In the genomic region with DNA sequence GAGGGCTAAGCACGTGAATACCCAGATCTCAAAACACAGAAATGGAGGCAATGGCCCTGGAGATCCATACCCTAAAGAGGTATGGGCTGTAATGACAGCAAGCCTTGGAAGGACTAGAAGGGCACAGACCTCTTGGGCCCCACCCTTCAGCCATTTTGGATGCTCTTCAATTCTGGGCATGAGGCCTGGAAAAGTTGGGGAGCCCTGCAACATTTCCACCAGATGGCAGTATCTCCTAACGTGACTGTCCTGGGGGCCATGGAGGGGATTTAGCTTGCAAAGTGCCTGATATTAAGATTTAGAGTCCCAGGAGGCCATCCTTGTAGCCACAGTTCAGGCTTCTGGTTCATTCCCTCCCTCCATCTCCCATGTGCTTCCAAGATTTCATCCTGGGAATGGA, we compare ENCODE assay signal across 1 cellular context.
TF ChIP-seq lines count a peak whose summit lies in the region.

No MANE protein-coding gene starts in this region.

TF ChIP-seq in H1, 55 proteins besides CTCF, POLR2A, EP300 and RAD21:
- peak; percentile 86; the same call in 1 of the 2 replicates for TF ChIP-seq YY1 (IDR thresholded peaks at IDR 0.05; ENCODE audit: low read depth, low read length)
- TF ChIP-seq, protein P1, sequence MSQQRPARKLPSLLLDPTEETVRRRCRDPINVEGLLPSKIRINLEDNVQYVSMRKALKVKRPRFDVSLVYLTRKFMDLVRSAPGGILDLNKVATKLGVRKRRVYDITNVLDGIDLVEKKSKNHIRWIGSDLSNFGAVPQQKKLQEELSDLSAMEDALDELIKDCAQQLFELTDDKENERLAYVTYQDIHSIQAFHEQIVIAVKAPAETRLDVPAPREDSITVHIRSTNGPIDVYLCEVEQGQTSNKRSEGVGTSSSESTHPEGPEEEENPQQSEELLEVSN (IDR thresholded peaks at IDR 0.05), result peak; percentile 12; the same call in 1 of the 2 replicates
- TF ChIP-seq KDM1A (IDR thresholded peaks at IDR 0.05; ENCODE audit: borderline replicate concordance, low read length), result no peak
